ENCODE assay signal across 1 cellular context in genomic region chr6:106146852-106147351, GRCh38.
TF ChIP-seq lines count a peak whose summit lies in the region.

No MANE protein-coding gene starts in this region.

TF ChIP-seq in GM12878, 131 proteins besides CTCF, POLR2A, EP300 and RAD21 (continued from another document):
- TF ChIP-seq CUX1 (IDR thresholded peaks at IDR 0.05; ENCODE audit: insufficient replicate concordance, low read depth, low read length) (peak; percentile 95), MTA2 (IDR thresholded peaks at IDR 0.05; ENCODE audit: low read depth) (peak; percentile 62; the same call in 1 of the 2 replicates), PBX3 (IDR thresholded peaks at IDR 0.05; ENCODE audit: insufficient replicate concordance, low read depth, low read length) (peak; percentile 17), EZH2 (IDR thresholded peaks at IDR 0.05; ENCODE audit: borderline replicate concordance, control insufficient read depth, low read depth, low read length) (no peak), IKZF2 (IDR thresholded peaks at IDR 0.05) (peak; percentile 25 to 35; a peak in 2 of 4 replicates), BCL11A (IDR thresholded peaks at IDR 0.05; ENCODE audit: low read depth, low read length) (peak; percentile 50; the same call in 1 of the 2 replicates), PAX5 (IDR thresholded peaks at IDR 0.05; ENCODE audit: borderline replicate concordance, low read depth, low read length) (peak; percentile 28; the same call in 1 of the 2 replicates), DPF2 (IDR thresholded peaks at IDR 0.05) (0 out of 2 replicates have a peak, but pooled peaks have one; percentile 39), IKZF1 (conservative IDR thresholded peaks at IDR 0.05) (peak; percentile 35)
